3 cellular contexts compared by ENCODE assay signal in the genomic region with DNA sequence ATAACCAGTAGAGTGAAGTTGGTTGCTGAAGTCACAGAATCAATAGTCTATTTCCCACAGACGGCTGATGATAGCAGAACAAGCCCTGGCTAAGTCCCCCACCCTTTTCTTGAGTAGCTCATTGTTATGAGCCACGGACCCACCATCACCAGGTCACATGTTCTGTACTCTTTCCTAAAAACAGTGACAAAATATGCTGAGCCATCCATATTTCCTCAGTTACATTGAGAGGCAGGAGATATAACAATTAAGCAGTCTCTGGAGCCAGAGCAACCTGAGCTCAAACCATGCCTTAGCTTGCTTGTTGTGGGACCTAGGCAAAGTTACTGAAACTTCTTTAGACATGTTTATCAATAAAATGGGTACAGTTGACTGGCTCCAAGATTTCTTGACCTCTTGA.
TF ChIP-seq lines count a peak whose summit lies in the region.

No MANE protein-coding gene starts in this region.

TF ChIP-seq in HepG2, 621 proteins besides CTCF, POLR2A, EP300 and RAD21:
- no peak for TF ChIP-seq ZSCAN30 (CRISPR knock-in tag; IDR thresholded peaks at IDR 0.05)
- TF ChIP-seq SUZ12 (IDR thresholded peaks at IDR 0.05; ENCODE audit: low read depth, low read length), result no peak
- TF ChIP-seq ZIK1 (CRISPR knock-in tag; IDR thresholded peaks at IDR 0.05; ENCODE audit: borderline replicate concordance, low read depth), result no peak
- 0 out of 2 replicates have a peak, but pooled peaks have one; percentile 20 for TF ChIP-seq MAFF (IDR thresholded peaks at IDR 0.05; ENCODE audit: low read depth, low read length)
- TF ChIP-seq ZBTB44 (CRISPR knock-in tag; IDR thresholded peaks at IDR 0.05), result no peak
- TF ChIP-seq ZNF232 (CRISPR knock-in tag; IDR thresholded peaks at IDR 0.05; ENCODE audit: borderline replicate concordance), result no peak
- no peak for TF ChIP-seq ZNF790 (CRISPR knock-in tag; IDR thresholded peaks at IDR 0.05; ENCODE audit: borderline replicate concordance)
- no peak for TF ChIP-seq ATF5 (CRISPR knock-in tag; IDR thresholded peaks at IDR 0.05; ENCODE audit: low read depth)
- TF ChIP-seq MED8 (CRISPR knock-in tag; IDR thresholded peaks at IDR 0.05; ENCODE audit: insufficient replicate concordance), result no peak
- TF ChIP-seq MAFK (conservative IDR thresholded peaks at IDR 0.05 in 1 of 2, IDR thresholded peaks at IDR 0.05 in 1 of 2; ENCODE audit: low read length in 2 of 2), result peak; percentile 12 to 37; a peak in 1 of 4 replicates
- no peak for TF ChIP-seq HNRNPK (IDR thresholded peaks at IDR 0.05; ENCODE audit: low read depth, low read length, poor library complexity, severe bottlenecking)
- no peak for TF ChIP-seq DZIP1 (CRISPR knock-in tag; IDR thresholded peaks at IDR 0.05)
- no peak for TF ChIP-seq POLR2AphosphoS5 (IDR thresholded peaks at IDR 0.05; ENCODE audit: low read depth, low read length)
- TF ChIP-seq ZNF703 (CRISPR knock-in tag; IDR thresholded peaks at IDR 0.05; ENCODE audit: borderline replicate concordance), result no peak
- no peak for TF ChIP-seq GABPB1 (CRISPR knock-in tag; IDR thresholded peaks at IDR 0.05)
TF ChIP-seq in HepG2: peak in this region for 2.

TF ChIP-seq in A549, 52 proteins besides CTCF, POLR2A, EP300 and RAD21:
- TF ChIP-seq PHF8 (IDR thresholded peaks at IDR 0.05; ENCODE audit: borderline replicate concordance, low read depth) (no peak), MAFK (IDR thresholded peaks at IDR 0.05; ENCODE audit: partially characterized antibody) (peak; percentile 64)

TF ChIP-seq in K562, 482 proteins besides CTCF, POLR2A, EP300 and RAD21:
- TF ChIP-seq STAG1 (CRISPR knock-in tag; IDR thresholded peaks at IDR 0.05; ENCODE audit: borderline replicate concordance) (no peak), ZNF316 (IDR thresholded peaks at IDR 0.05) (peak; percentile 67), ZNF408 (CRISPR knock-in tag; IDR thresholded peaks at IDR 0.05; ENCODE audit: low read depth) (no peak), HNRNPL (IDR thresholded peaks at IDR 0.05; ENCODE audit: low read depth, low read length) (no peak), C11orf30 (IDR thresholded peaks at IDR 0.05; ENCODE audit: low read depth) (peak; percentile 71), ZNF146 (CRISPR knock-in tag; IDR thresholded peaks at IDR 0.05; ENCODE audit: unreplicated experiment) (no peak), NR2C1 (IDR thresholded peaks at IDR 0.05) (no peak), NR2C1 (tag; IDR thresholded peaks at IDR 0.05) (no peak), MAFG (tag; conservative IDR thresholded peaks at IDR 0.05) (peak; percentile 54), ZNF586 (CRISPR knock-in tag; conservative IDR thresholded peaks at IDR 0.05) (no peak), MCM3 (IDR thresholded peaks at IDR 0.05) (no peak), ILK (tag; IDR thresholded peaks at IDR 0.05; ENCODE audit: borderline replicate concordance, low read depth) (no peak), EWSR1 (IDR thresholded peaks at IDR 0.05; ENCODE audit: borderline replicate concordance, low read depth, partially characterized antibody) (no peak)
- TF ChIP-seq, protein P1, sequence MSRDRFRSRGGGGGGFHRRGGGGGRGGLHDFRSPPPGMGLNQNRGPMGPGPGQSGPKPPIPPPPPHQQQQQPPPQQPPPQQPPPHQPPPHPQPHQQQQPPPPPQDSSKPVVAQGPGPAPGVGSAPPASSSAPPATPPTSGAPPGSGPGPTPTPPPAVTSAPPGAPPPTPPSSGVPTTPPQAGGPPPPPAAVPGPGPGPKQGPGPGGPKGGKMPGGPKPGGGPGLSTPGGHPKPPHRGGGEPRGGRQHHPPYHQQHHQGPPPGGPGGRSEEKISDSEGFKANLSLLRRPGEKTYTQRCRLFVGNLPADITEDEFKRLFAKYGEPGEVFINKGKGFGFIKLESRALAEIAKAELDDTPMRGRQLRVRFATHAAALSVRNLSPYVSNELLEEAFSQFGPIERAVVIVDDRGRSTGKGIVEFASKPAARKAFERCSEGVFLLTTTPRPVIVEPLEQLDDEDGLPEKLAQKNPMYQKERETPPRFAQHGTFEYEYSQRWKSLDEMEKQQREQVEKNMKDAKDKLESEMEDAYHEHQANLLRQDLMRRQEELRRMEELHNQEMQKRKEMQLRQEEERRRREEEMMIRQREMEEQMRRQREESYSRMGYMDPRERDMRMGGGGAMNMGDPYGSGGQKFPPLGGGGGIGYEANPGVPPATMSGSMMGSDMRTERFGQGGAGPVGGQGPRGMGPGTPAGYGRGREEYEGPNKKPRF (IDR thresholded peaks at IDR 0.05; ENCODE audit: low read depth, low read length), result no peak
